In the genomic region with DNA sequence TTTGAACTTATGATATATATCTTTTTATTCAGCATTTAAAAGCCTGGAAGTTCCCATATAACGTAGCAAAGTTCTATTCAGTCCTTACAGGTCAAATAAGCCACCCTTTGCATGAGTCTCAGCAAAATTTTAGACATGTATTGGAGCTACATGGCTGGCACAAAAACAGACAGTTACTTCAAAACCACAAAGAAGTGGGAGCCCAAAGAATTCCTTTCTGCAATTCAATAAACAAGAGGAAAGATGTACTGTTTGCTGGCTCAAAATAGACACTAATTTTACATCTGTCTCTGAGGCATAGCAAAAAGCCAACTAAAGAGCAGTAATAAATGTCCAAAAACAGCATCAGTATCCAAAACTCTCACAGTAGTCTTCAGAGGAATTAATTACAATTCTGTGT, we compare ENCODE assay signal across 14 cellular contexts.
DNase-seq lines count a peak whose midpoint lies in the region; ATAC-seq and TF ChIP-seq lines count a peak whose summit lies in the region.
"Had no signal": no experiment of that assay in that cellular context is flagged by ENCODE, and none has a peak within 500 bp of the region (broad histone marks: within the 10 kb centered on the region; RNA-seq: fewer than 3 reads in every experiment).

No MANE protein-coding gene starts in this region.

- H3K4me1 ChIP-seq in skeletal muscle tissue (ENCODE audit: control insufficient read depth in 3 of 3, insufficient read depth in 3 of 3, low read length in 3 of 3): peaks cover 2 to 20% (median 11%) of the 10 kb centered on the region in 3 donors
- peaks cover 0 to 6% of the 10 kb centered on the region in 2 donors for H3K4me1 ChIP-seq in naive thymus-derived CD4-positive, alpha-beta T cell (ENCODE audit: control insufficient read depth in 2 of 2, insufficient read depth in 2 of 2, low read length in 2 of 2)

- H3K9me3 Mint-ChIP-seq in natural killer cell treated with Interleukin-12 subunit alpha and Interleukin-12 subunit beta and Interleukin-15 and Interleukin-18, amount 100 ng/mL, for 72 hours: no peaks in the 10 kb centered on the region
- no peaks in the 10 kb centered on the region for H3K9me3 Mint-ChIP-seq in natural killer cell
- no peaks in the 10 kb centered on the region for H3K9me3 Mint-ChIP-seq in naive thymus-derived CD4-positive, alpha-beta T cell
- H3K9me3 Mint-ChIP-seq: GM23338 had no signal

- H3K9me3 ChIP-seq in skeletal muscle tissue (ENCODE audit: control insufficient read depth in 3 of 3, low read length in 3 of 3): no peaks in the 10 kb centered on the region
- no peaks in the 10 kb centered on the region for H3K9me3 ChIP-seq in naive thymus-derived CD4-positive, alpha-beta T cell (ENCODE audit: control insufficient read depth in 2 of 3, low read length in 3 of 3)

- POLR2A ChIA-PET in naive thymus-derived CD4-positive, alpha-beta T cell (lab: Charles Lee): no interaction called here

- CTCF ChIA-PET in naive thymus-derived CD4-positive, alpha-beta T cell (lab: Charles Lee): no interaction called here

- no peak overlapping the region for H3K9ac ChIP-seq in skeletal muscle tissue (ENCODE audit: low read depth in 1 of 3, low read length in 3 of 3)

- H3K4me1 Mint-ChIP-seq in natural killer cell treated with Interleukin-12 subunit alpha and Interleukin-12 subunit beta and Interleukin-15 and Interleukin-18, amount 100 ng/mL, for 72 hours (ENCODE audit: low read depth in 2 of 2): peaks cover 25 to 38% of the 10 kb centered on the region in 2 donors
- H3K4me1 Mint-ChIP-seq in natural killer cell: peaks cover 16 to 20% of the 10 kb centered on the region in 2 donors
- H3K4me1 Mint-ChIP-seq in naive thymus-derived CD4-positive, alpha-beta T cell: no peaks in the 10 kb centered on the region

- DNase-seq in natural killer cell treated with Interleukin-12 subunit alpha and Interleukin-12 subunit beta and Interleukin-15 and Interleukin-18, amount 100 ng/mL, for 72 hours (ENCODE audit: low spot score): no peak
- no peak for DNase-seq in natural killer cell
- no peak for DNase-seq in dorsolateral prefrontal cortex
- DNase-seq in HK-2 (ENCODE audit: unreplicated experiment): no peak
- DNase-seq in naive thymus-derived CD4-positive, alpha-beta T cell: no peak
- no peak for DNase-seq in NCI-H2171 (lab: John Stamatoyannopoulos, UW)
- DNase-seq: DMS79, NCI-H1092, NCI-H446 treated with DMSO at 0.1 percent for 48 hours, NCI-H748 treated with DMSO at 0.1 percent for 48 hours, SIG-M5 had no signal

- intact Hi-C loops in natural killer cell (cut with micrococcal nuclease): loop anchor here (2.0 to 5.0 kb wide), 3 partner anchors 16 to 64 kb away; no protein-coding TSS in a partner anchor
- intact Hi-C loops in dorsolateral prefrontal cortex (cut with DNase I): loop anchor here in 1 of 2 donors (5.0 kb wide), 1 partner anchor 79 kb away; no protein-coding TSS in a partner anchor
- intact Hi-C loops in naive thymus-derived CD4-positive, alpha-beta T cell (cut with micrococcal nuclease): no loop called here

- TF ChIP-seq CTCF in natural killer cell (IDR thresholded peaks at IDR 0.05) (no peak), dorsolateral prefrontal cortex (IDR thresholded peaks at IDR 0.05 in 54 of 56, conservative IDR thresholded peaks at IDR 0.05 in 2 of 56; ENCODE audit: low read depth in 1 of 56, partially characterized antibody in 56 of 56) (no peak)

- no peak overlapping the region for H3K27ac Mint-ChIP-seq in natural killer cell treated with Interleukin-12 subunit alpha and Interleukin-12 subunit beta and Interleukin-15 and Interleukin-18, amount 100 ng/mL, for 72 hours
- H3K27ac Mint-ChIP-seq in natural killer cell: no peak overlapping the region
- H3K27ac Mint-ChIP-seq in naive thymus-derived CD4-positive, alpha-beta T cell: no peak overlapping the region
- H3K27ac Mint-ChIP-seq: GM23338 had no signal

- H3K27ac ChIP-seq in dorsolateral prefrontal cortex (peak overlapping the region; percentile 82 to 99 (median 96)), skeletal muscle tissue (ENCODE audit: low read depth, low read length) (peak overlapping the region; percentile 2)
- no peak overlapping the region for H3K27ac ChIP-seq in naive thymus-derived CD4-positive, alpha-beta T cell (ENCODE audit: low read depth, low read length)

- ATAC-seq in natural killer cell treated with Interleukin-12 subunit alpha and Interleukin-12 subunit beta and Interleukin-15 and Interleukin-18, amount 100 ng/mL, for 72 hours: no peak
- ATAC-seq in natural killer cell (no peak), GM19023 (IDR thresholded peaks at IDR 0.05; ENCODE audit: unreplicated experiment) (no peak)
- no peak for ATAC-seq in naive thymus-derived CD4-positive, alpha-beta T cell
- ATAC-seq: GM23338 had no signal

- H3K27me3 Mint-ChIP-seq in natural killer cell treated with Interleukin-12 subunit alpha and Interleukin-12 subunit beta and Interleukin-15 and Interleukin-18, amount 100 ng/mL, for 72 hours: no peaks in the 10 kb centered on the region
- no peaks in the 10 kb centered on the region for H3K27me3 Mint-ChIP-seq in natural killer cell (ENCODE audit: low read depth in 2 of 2)
- peaks cover 0 to 6% (median 0%) of the 10 kb centered on the region in 5 donors for H3K27me3 Mint-ChIP-seq in naive thymus-derived CD4-positive, alpha-beta T cell

- peaks cover 15% of the 10 kb centered on the region for H3K36me3 Mint-ChIP-seq in natural killer cell treated with Interleukin-12 subunit alpha and Interleukin-12 subunit beta and Interleukin-15 and Interleukin-18, amount 100 ng/mL, for 72 hours
- H3K36me3 Mint-ChIP-seq in natural killer cell: peaks cover 16% of the 10 kb centered on the region
- H3K36me3 Mint-ChIP-seq in naive thymus-derived CD4-positive, alpha-beta T cell: peaks cover 0 to 2% (median 0%) of the 10 kb centered on the region in 5 donors

- peak overlapping the region; percentile 55 for H3K4me3 Mint-ChIP-seq in natural killer cell treated with Interleukin-12 subunit alpha and Interleukin-12 subunit beta and Interleukin-15 and Interleukin-18, amount 100 ng/mL, for 72 hours
- no peak overlapping the region for H3K4me3 Mint-ChIP-seq in natural killer cell
- no peak overlapping the region for H3K4me3 Mint-ChIP-seq in naive thymus-derived CD4-positive, alpha-beta T cell
- H3K4me3 Mint-ChIP-seq: GM23338 had no signal

- peak overlapping the region in 7 of 59 donors; percentile 3 to 60 (median 17) for H3K4me3 ChIP-seq in dorsolateral prefrontal cortex
- H3K4me3 ChIP-seq in skeletal muscle tissue (ENCODE audit: low read length in 3 of 3): no peak overlapping the region
- no peak overlapping the region for H3K4me3 ChIP-seq in naive thymus-derived CD4-positive, alpha-beta T cell (ENCODE audit: low read length)
- H3K4me3 ChIP-seq: GM23338 had no signal

- H3K36me3 ChIP-seq in skeletal muscle tissue (ENCODE audit: control insufficient read depth in 3 of 3, insufficient read depth in 3 of 3, low read length in 3 of 3): peaks cover 0 to 13% (median 6%) of the 10 kb centered on the region in 3 donors
- no peaks in the 10 kb centered on the region for H3K36me3 ChIP-seq in naive thymus-derived CD4-positive, alpha-beta T cell (ENCODE audit: control insufficient read depth in 2 of 3, insufficient read depth in 3 of 3, low read length in 3 of 3)

- H3K27me3 ChIP-seq in dorsolateral prefrontal cortex (no peaks in the 10 kb centered on the region), skeletal muscle tissue (ENCODE audit: control insufficient read depth in 3 of 3, insufficient read depth in 3 of 3, low read length in 3 of 3) (no peaks in the 10 kb centered on the region)
- H3K27me3 ChIP-seq in naive thymus-derived CD4-positive, alpha-beta T cell (ENCODE audit: control insufficient read depth in 2 of 2, insufficient read depth in 2 of 2, low read length in 2 of 2): no peaks in the 10 kb centered on the region
